ENCODE assay signal across 11 cellular contexts in the genomic region with DNA sequence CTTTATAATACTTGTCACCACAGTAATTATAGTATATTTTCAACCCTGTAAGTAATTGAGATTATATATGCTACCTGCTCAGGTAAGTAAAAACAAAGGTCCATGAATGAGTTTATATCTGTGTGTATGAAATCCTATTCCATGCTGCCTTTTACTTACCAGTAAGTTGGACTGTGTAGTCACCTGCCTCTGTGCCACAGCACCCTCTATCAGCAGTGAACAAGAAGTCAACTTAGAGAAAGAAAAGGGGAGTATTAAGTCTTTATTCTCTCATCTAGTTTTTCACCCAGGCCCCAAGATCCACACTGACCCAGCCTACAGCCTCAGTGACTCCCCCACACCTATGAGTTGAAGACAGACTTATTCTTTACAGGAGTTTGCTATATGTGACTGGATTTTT. TPM values are rescaled to one million over a fixed set of nuclear protein-coding genes. Genes with fewer than 3 reads are reported as not detected.
DNase-seq lines count a peak whose midpoint lies in the region; ATAC-seq lines count a peak whose summit lies in the region.
"Had no signal": no experiment of that assay in that cellular context is flagged by ENCODE, and none has a peak within 500 bp of the region (broad histone marks: within the 10 kb centered on the region; RNA-seq: fewer than 3 reads in every experiment).

No MANE protein-coding gene starts in this region.

- no peaks in the 10 kb centered on the region for H3K27me3 Mint-ChIP-seq in activated naive CD4-positive, alpha-beta T cell treated with anti-CD3 and anti-CD28 coated beads for 36 hours (ENCODE audit: low read depth)
- H3K27me3 Mint-ChIP-seq in activated naive CD4-positive, alpha-beta T cell treated with anti-CD3 and anti-CD28 coated beads, Interleukin-2, amount 10 ng/mL, durations not matched to agents 7 days and 5 days, result no peaks in the 10 kb centered on the region
- no peaks in the 10 kb centered on the region for H3K27me3 Mint-ChIP-seq in central memory CD8-positive, alpha-beta T cell

- peak; percentile 54 for DNase-seq in activated naive CD4-positive, alpha-beta T cell treated with anti-CD3 and anti-CD28 coated beads for 36 hours
- no peak for DNase-seq in activated naive CD4-positive, alpha-beta T cell treated with anti-CD3 and anti-CD28 coated beads, Interleukin-2, amount 10 ng/mL, durations not matched to agents 7 days and 5 days
- DNase-seq in NAMALWA (ENCODE audit: low spot score) (peak; percentile 61), renal cortical epithelial cell (ENCODE audit: low read depth) (peak; percentile 12), GM03348 (ENCODE audit: low spot score) (no peak)
- DNase-seq in central memory CD8-positive, alpha-beta T cell (ENCODE audit: low spot score in 2 of 2), result no peak
- DNase-seq: small intestine; stimulated activated naive CD4-positive, alpha-beta T cell treated with Interleukin-2 at 50 U/mL for 16 hours had no signal

- CTCF ChIA-PET in activated naive CD4-positive, alpha-beta T cell treated with anti-CD3 and anti-CD28 coated beads for 36 hours (lab: Charles Lee), result no interaction called here
- CTCF ChIA-PET in activated naive CD4-positive, alpha-beta T cell treated with anti-CD3 and anti-CD28 coated beads, Interleukin-2, amount 10 ng/mL, durations not matched to agents 7 days and 5 days (lab: Charles Lee), result no interaction called here

- H3K4me1 Mint-ChIP-seq in activated naive CD4-positive, alpha-beta T cell treated with anti-CD3 and anti-CD28 coated beads for 36 hours (ENCODE audit: low read depth), result peaks cover 41% of the 10 kb centered on the region
- peaks cover 6% of the 10 kb centered on the region for H3K4me1 Mint-ChIP-seq in activated naive CD4-positive, alpha-beta T cell treated with anti-CD3 and anti-CD28 coated beads, Interleukin-2, amount 10 ng/mL, durations not matched to agents 7 days and 5 days
- peaks cover 49% of the 10 kb centered on the region for H3K4me1 Mint-ChIP-seq in central memory CD8-positive, alpha-beta T cell
- H3K4me1 Mint-ChIP-seq: brain had no signal

- intact Hi-C loops in activated naive CD4-positive, alpha-beta T cell treated with anti-CD3 and anti-CD28 coated beads for 36 hours (cut with micrococcal nuclease), result no loop called here

- no peak overlapping the region for H3K4me3 Mint-ChIP-seq in activated naive CD4-positive, alpha-beta T cell treated with anti-CD3 and anti-CD28 coated beads for 36 hours
- no peak overlapping the region for H3K4me3 Mint-ChIP-seq in activated naive CD4-positive, alpha-beta T cell treated with anti-CD3 and anti-CD28 coated beads, Interleukin-2, amount 10 ng/mL, durations not matched to agents 7 days and 5 days
- no peak overlapping the region for H3K4me3 Mint-ChIP-seq in central memory CD8-positive, alpha-beta T cell
- H3K4me3 Mint-ChIP-seq: brain had no signal

- peaks cover 3% of the 10 kb centered on the region for H3K9me3 Mint-ChIP-seq in activated naive CD4-positive, alpha-beta T cell treated with anti-CD3 and anti-CD28 coated beads for 36 hours
- peaks cover 1% of the 10 kb centered on the region for H3K9me3 Mint-ChIP-seq in activated naive CD4-positive, alpha-beta T cell treated with anti-CD3 and anti-CD28 coated beads, Interleukin-2, amount 10 ng/mL, durations not matched to agents 7 days and 5 days
- H3K9me3 Mint-ChIP-seq in central memory CD8-positive, alpha-beta T cell, result peaks cover 11% of the 10 kb centered on the region
- H3K9me3 Mint-ChIP-seq: brain had no signal

- ATAC-seq in central memory CD8-positive, alpha-beta T cell (replicated peaks; ENCODE audit: extremely low read depth, poor library complexity, severe bottlenecking), result no peak
- ATAC-seq in HG03521 (IDR thresholded peaks at IDR 0.05; ENCODE audit: unreplicated experiment) (no peak), HG03432 (IDR thresholded peaks at IDR 0.05; ENCODE audit: unreplicated experiment) (no peak)

- H3K27ac Mint-ChIP-seq in activated naive CD4-positive, alpha-beta T cell treated with anti-CD3 and anti-CD28 coated beads for 36 hours, result peak overlapping the region; percentile 15
- no peak overlapping the region for H3K27ac Mint-ChIP-seq in activated naive CD4-positive, alpha-beta T cell treated with anti-CD3 and anti-CD28 coated beads, Interleukin-2, amount 10 ng/mL, durations not matched to agents 7 days and 5 days
- H3K27ac Mint-ChIP-seq in central memory CD8-positive, alpha-beta T cell (ENCODE audit: low read depth), result peak overlapping the region; percentile 75

- H3K36me3 Mint-ChIP-seq in activated naive CD4-positive, alpha-beta T cell treated with anti-CD3 and anti-CD28 coated beads for 36 hours (ENCODE audit: low read depth), result peaks cover 3% of the 10 kb centered on the region
- peaks cover 23% of the 10 kb centered on the region for H3K36me3 Mint-ChIP-seq in activated naive CD4-positive, alpha-beta T cell treated with anti-CD3 and anti-CD28 coated beads, Interleukin-2, amount 10 ng/mL, durations not matched to agents 7 days and 5 days
- H3K36me3 Mint-ChIP-seq in central memory CD8-positive, alpha-beta T cell (ENCODE audit: insufficient read depth), result peaks cover 28% of the 10 kb centered on the region
- H3K36me3 Mint-ChIP-seq: brain had no signal

RNA-seq across cellular contexts. Expression of a gene that starts 36.9 kb away (rescaled TPM):
- 100 to 1,000 TPM; 287 to 288 TPM for total RNA-seq in activated naive CD4-positive, alpha-beta T cell treated with anti-CD3 and anti-CD28 coated beads for 36 hours
- total RNA-seq in renal cortical epithelial cell, result 8.7 and 25.6 TPM in 2 replicates

RNA-seq across cellular contexts. Expression of a gene that starts 41.5 kb away (rescaled TPM):
- total RNA-seq in activated naive CD4-positive, alpha-beta T cell treated with anti-CD3 and anti-CD28 coated beads for 36 hours, result 1 to 10 TPM; 4.1 to 4.4 TPM
- not detected in 2 replicates for total RNA-seq in renal cortical epithelial cell

Comparison
In these comparisons a context has a peak if more than half of its experiments do, and no peak if none do; other contexts are left out.
1. DNase-seq: peak in activated naive CD4-positive, alpha-beta T cell treated with anti-CD3 and anti-CD28 coated beads for 36 hours (single experiment), NAMALWA (single experiment) and renal cortical epithelial cell (single experiment); none in activated naive CD4-positive, alpha-beta T cell treated with anti-CD3 and anti-CD28 coated beads, Interleukin-2, amount 10 ng/mL, durations not matched to agents 7 days and 5 days (single experiment), central memory CD8-positive, alpha-beta T cell (0 of 2) and GM03348 (single experiment).
2. RNA of a gene that starts 36.9 kb away (total RNA-seq): 287 to 288 TPM in activated naive CD4-positive, alpha-beta T cell treated with anti-CD3 and anti-CD28 coated beads for 36 hours; 8.7 to 25.6 TPM in renal cortical epithelial cell; every median in the first group is over 10 times any median in the second.